ENCODE assay signal across 17 cellular contexts in genomic region chr22:36244522-36245391, GRCh38. TPM values are rescaled to one million over a fixed set of nuclear protein-coding genes. Genes with fewer than 3 reads are reported as not detected.
DNase-seq lines count a peak whose midpoint lies in the region; ATAC-seq, FAIRE-seq and TF ChIP-seq lines count a peak whose summit lies in the region.
"Had no signal": no experiment of that assay in that cellular context is flagged by ENCODE, and none has a peak within 500 bp of the region (broad histone marks: within the 10 kb centered on the region; RNA-seq: fewer than 3 reads in every experiment).

No MANE protein-coding gene starts in this region.

- H3K27ac ChIP-seq in right atrium auricular region: peak overlapping the region; percentile 60 to 67
- H3K27ac ChIP-seq: KMS-11, neural progenitor cell, WERI-Rb-1 had no signal

- DNase-seq in astrocyte of the spinal cord (ENCODE audit: low read depth, low spot score) (peak; percentile 46), right atrium auricular region (ENCODE audit: low spot score) (no peak), stromal cell of bone marrow (ENCODE audit: low read depth) (peak; percentile 33), D721Med (ENCODE audit: insufficient read length, low spot score) (no peak), cerebellum (ENCODE audit: low spot score) (no peak), NCI-H1105 treated with DMSO at 0.1 percent for 48 hours (lab: John Stamatoyannopoulos, UW) (no peak)
- DNase-seq: activated T-cell treated with anti-CD3 and anti-CD28 coated beads, Interleukin-2, amount 50 U/mL, for 1 hour; Caco-2; erythroblast; SIG-M5; WERI-Rb-1 had no signal

- H3K27ac Mint-ChIP-seq in IgD-negative memory B cell: peak overlapping the region in 2 of 3 donors; percentile 47 to 53

- H3K4me1 Mint-ChIP-seq in IgD-negative memory B cell: peaks cover 0 to 4% (median 2%) of the 10 kb centered on the region in 3 donors

- no peak overlapping the region for H3K4me3 ChIP-seq in astrocyte of the spinal cord (ENCODE audit: low read depth, low read length)
- no peak overlapping the region for H3K4me3 ChIP-seq in right atrium auricular region
- H3K4me3 ChIP-seq: neural progenitor cell had no signal

- no peaks in the 10 kb centered on the region for H3K9me3 ChIP-seq in right atrium auricular region

- no peaks in the 10 kb centered on the region for H3K36me3 Mint-ChIP-seq in IgD-negative memory B cell

- no peak for FAIRE-seq in D721Med (lab: Jason Lieb, UNC)
- FAIRE-seq: bronchial epithelial cell had no signal

- in situ Hi-C loops in astrocyte of the spinal cord (cut with HindIII; ENCODE audit: low sequenced_read_pairs): no loop called here

- no peaks in the 10 kb centered on the region for H3K36me3 ChIP-seq in right atrium auricular region
- H3K36me3 ChIP-seq: neural progenitor cell, WERI-Rb-1 had no signal

- no peak for TF ChIP-seq CTCF in astrocyte of the spinal cord (IDR thresholded peaks at IDR 0.05; ENCODE audit: low read depth, low read length)
- no peak for TF ChIP-seq CTCF in right atrium auricular region (IDR thresholded peaks at IDR 0.05)
- TF ChIP-seq CTCF in D721Med (IDR thresholded peaks at IDR 0.05; ENCODE audit: insufficient read depth, missing control alignments): no peak

- no peak for ATAC-seq in GM18867 (IDR thresholded peaks at IDR 0.05; ENCODE audit: unreplicated experiment)
- ATAC-seq: HCT116 had no signal

- H3K27me3 Mint-ChIP-seq in IgD-negative memory B cell: peaks cover 2% of the 10 kb centered on the region

- H3K4me1 ChIP-seq in right atrium auricular region: peaks cover 0 to 21% of the 10 kb centered on the region in 2 donors
- H3K4me1 ChIP-seq: Caco-2, neural progenitor cell had no signal

- H3K9me3 Mint-ChIP-seq in IgD-negative memory B cell: peaks cover 0 to 16% (median 2%) of the 10 kb centered on the region in 3 donors

- H3K4me3 Mint-ChIP-seq in IgD-negative memory B cell: peak overlapping the region in 1 of 4 donors; percentile 19
- H3K4me3 Mint-ChIP-seq: neural progenitor cell had no signal

- no peaks in the 10 kb centered on the region for H3K27me3 ChIP-seq in right atrium auricular region
- H3K27me3 ChIP-seq: neural progenitor cell had no signal

RNA-seq across cellular contexts. Expression of gene APOL2, which starts 5.4 kb away (rescaled TPM):
- 14.3 TPM for polyA plus RNA-seq in IgD-negative memory B cell
- total RNA-seq in right atrium auricular region (10 to 100 TPM; 25.4 to 25.7 TPM), cerebellum (10.3 TPM)

RNA-seq across cellular contexts. Expression of gene APOL1, which starts 8.2 kb away (rescaled TPM):
- polyA plus RNA-seq in IgD-negative memory B cell: 10.7 TPM
- total RNA-seq in right atrium auricular region (10 to 100 TPM; 10.7 to 18.1 TPM), cerebellum (1.00 TPM)

RNA-seq across cellular contexts. Expression of gene APOL4, which starts 43.1 kb away (rescaled TPM):
- polyA plus RNA-seq in IgD-negative memory B cell: not detected
- 1 to 10 TPM in 1 of 2 donors, under 1 TPM in 1; 0.24 to 2.1 TPM for total RNA-seq in right atrium auricular region
- 11.3 TPM for total RNA-seq in cerebellum
- total RNA-seq: Caco-2 had no signal

Comparison
In these comparisons a context has a peak if more than half of its experiments do, and no peak if none do; other contexts are left out.
1. DNase-seq: peak in astrocyte of the spinal cord (single experiment) and stromal cell of bone marrow (single experiment); none in right atrium auricular region (single experiment), D721Med (single experiment), cerebellum (single experiment) and NCI-H1105 treated with DMSO at 0.1 percent for 48 hours (single experiment).